22 cellular contexts compared by ENCODE assay signal in genomic region chr14:48580692-48581091, GRCh38.
DNase-seq lines count a peak whose midpoint lies in the region; ATAC-seq, FAIRE-seq and TF ChIP-seq lines count a peak whose summit lies in the region.
"Had no signal": no experiment of that assay in that cellular context is flagged by ENCODE, and none has a peak within 500 bp of the region (broad histone marks: within the 10 kb centered on the region; RNA-seq: fewer than 3 reads in every experiment).

No MANE protein-coding gene starts in this region.

- CTCF ChIA-PET in HCT116 (lab: Charles Lee) (no interaction called here), H1 (lab: Charles Lee; ENCODE audit: partially characterized antibody) (no interaction called here)

- H3F3A ChIP-seq in GM23338 (replicated peaks; ENCODE audit: low read depth) (no peaks in the 10 kb centered on the region), OCI-LY1 (ENCODE audit: insufficient read depth, low read length) (no peaks in the 10 kb centered on the region)

- POLR2A ChIA-PET in HCT116 (lab: Charles Lee) (no interaction called here), H1 (lab: Charles Lee; ENCODE audit: partially characterized antibody) (no interaction called here)

- no peak overlapping the region for H3K14ac ChIP-seq in H1 (ENCODE audit: insufficient read length)

- H4K8ac ChIP-seq in H1 (ENCODE audit: extremely low read depth, insufficient read depth, low read length) = no peak overlapping the region

- no peaks in the 10 kb centered on the region for H3K27me3 Mint-ChIP-seq in GM23338 (ENCODE audit: insufficient read depth, low read depth, poor library complexity)
- H3K27me3 Mint-ChIP-seq: B cell had no signal

- H3K36me3 Mint-ChIP-seq in GM23338 (ENCODE audit: low read depth) = peaks cover 13% of the 10 kb centered on the region; the same call in 1 of the 3 replicates
- H3K36me3 Mint-ChIP-seq: CD8-positive, alpha-beta T cell had no signal

- no peak overlapping the region for H3K18ac ChIP-seq in H1 (ENCODE audit: extremely low read depth, low read length)

- H3K9ac ChIP-seq in HCT116 (ENCODE audit: low read length) = no peak overlapping the region
- H3K9ac ChIP-seq in OCI-LY1 (ENCODE audit: low read length) = no peak overlapping the region
- no peak overlapping the region for H3K9ac ChIP-seq in H1 (replicated peaks in 1 of 4; ENCODE audit: extremely low read depth in 1 of 4, low read depth in 3 of 4, low read length in 3 of 4)
- H3K9ac ChIP-seq: GM23248 had no signal

- H3K4me2 ChIP-seq in GM23338 = no peak overlapping the region
- no peak overlapping the region for H3K4me2 ChIP-seq in HCT116 (ENCODE audit: low read length)
- H3K4me2 ChIP-seq in OCI-LY1 (ENCODE audit: low read length) = no peak overlapping the region
- no peak overlapping the region for H3K4me2 ChIP-seq in H1 (ENCODE audit: insufficient read depth in 1 of 2, low read depth in 2 of 2, low read length in 2 of 2)

- H3K9me3 Mint-ChIP-seq in GM23338 = peaks cover 12% of the 10 kb centered on the region; the same call in 2 of the 3 replicates
- H3K9me3 Mint-ChIP-seq: CD8-positive, alpha-beta T cell had no signal

- H2BK20ac ChIP-seq in H1 (ENCODE audit: low read length) = no peak overlapping the region

- H3K23ac ChIP-seq in H1 (ENCODE audit: insufficient read length) = no peak overlapping the region

- no peak overlapping the region for H3K4me3 Mint-ChIP-seq in GM23338
- H3K4me3 Mint-ChIP-seq: B cell; CD8-positive, alpha-beta T cell had no signal

- H3K27ac ChIP-seq in GM23338 (ENCODE audit: low read depth) (no peak overlapping the region), HCT116 (ENCODE audit: low read depth, low read length) (no peak overlapping the region), OCI-LY1 (ENCODE audit: low read depth, low read length, poor library complexity, severe bottlenecking) (no peak overlapping the region), H1 (ENCODE audit: low read depth, low read length) (no peak overlapping the region)
- H3K27ac ChIP-seq: GM23248 had no signal

- RAD21 ChIA-PET in HCT116 (lab: Charles Lee; ENCODE audit: low non-redundant PET in 1 of 2, low total read pairs in 2 of 2, uncharacterized antibody in 2 of 2, unreplicated experiment in 2 of 2) = no interaction called here

- ATAC-seq in GM23338 (peak; percentile 53), HCT116 (no peak), HG03095 (IDR thresholded peaks at IDR 0.05; ENCODE audit: unreplicated experiment) (no peak), GM19023 (IDR thresholded peaks at IDR 0.05; ENCODE audit: unreplicated experiment) (no peak)
- ATAC-seq: CD8-positive, alpha-beta T cell had no signal

- no peak overlapping the region for H3K4me3 ChIP-seq in GM23338
- no peak overlapping the region for H3K4me3 ChIP-seq in HCT116 (replicated peaks in 1 of 2; ENCODE audit: low read depth in 1 of 2, low read length in 2 of 2)
- H3K4me3 ChIP-seq in OCI-LY1 (ENCODE audit: low read depth, low read length, poor library complexity, severe bottlenecking) = no peak overlapping the region
- H3K4me3 ChIP-seq in H1 (ENCODE audit: extremely low read depth in 1 of 4, insufficient read depth in 2 of 4, low read depth in 3 of 4, low read length in 4 of 4) = no peak overlapping the region
- H3K4me3 ChIP-seq: GM23248 had no signal

- no peak overlapping the region for H3K4ac ChIP-seq in H1 (replicated peaks; ENCODE audit: insufficient read length, low read depth, low read length)

- WGBS in H1 (ENCODE audit: extremely low coverage in 1 of 2, insufficient coverage in 1 of 2, insufficient read length in 1 of 2, insufficient replicate concordance in 2 of 2, low coverage in 1 of 2, low lambda C conversion rate in 2 of 2, missing lambda C conversion rate in 1 of 2), 2 experiments = 81% methylated on average over 5 of the region's 5 CpGs; no CpG with 5 or more reads in 1 of the 2 experiments

- no peak overlapping the region for H2BK12ac ChIP-seq in H1 (ENCODE audit: low read depth, low read length)

- H3K56ac ChIP-seq in H1 (replicated peaks; ENCODE audit: insufficient read length, low read depth, low read length) = no peak overlapping the region

- no peak for TF ChIP-seq POLR2A in HCT116 (IDR thresholded peaks at IDR 0.05; ENCODE audit: borderline replicate concordance, extremely low read depth, insufficient read depth, insufficient read length)
- TF ChIP-seq POLR2A in H1 (IDR thresholded peaks at IDR 0.05; ENCODE audit: control extremely low read depth in 1 of 2, low read depth in 2 of 2, low read length in 2 of 2) = no peak

- H2AFZ ChIP-seq in GM23338 (peak overlapping the region; percentile 24; the same call in 1 of the 2 replicates), HCT116 (ENCODE audit: low read depth, low read length, poor library complexity, severe bottlenecking) (no peak overlapping the region), OCI-LY1 (ENCODE audit: low read length) (no peak overlapping the region), H1 (ENCODE audit: low read length) (0 out of 2 replicates have a peak overlapping the region, but pooled peaks have one; percentile 2)
- H2AFZ ChIP-seq: GM23248 had no signal

- no peak overlapping the region for H4K5ac ChIP-seq in H1 (ENCODE audit: insufficient read length, low read depth, low read length)

- peak; percentile 24 for DNase-seq in GM23338 (ENCODE audit: low spot score)
- DNase-seq in HCT116 (ENCODE audit: low read depth, low spot score) = no peak
- no peak for DNase-seq in H1 (ENCODE audit: low read depth in 1 of 2, low spot score in 2 of 2)
- no peak for DNase-seq in activated CD8-positive, alpha-beta memory T cell treated with anti-CD3 and anti-CD28 coated beads, Interleukin-2, amount 50 U/mL, for 48 hours
- no peak for DNase-seq in NCI-H2196 treated with DMSO at 0.1 percent for 48 hours (lab: John Stamatoyannopoulos, UW; ENCODE audit: unreplicated experiment)
- DNase-seq: C1 segment of cervical spinal cord; CD8-positive, alpha-beta T cell; COR-L47; DMS153; DMS79 treated with DMSO at 0.1 percent for 48 hours; EL; GM23248; HCEC 1CT; IMR-90; KBM-7 had no signal

- no peak overlapping the region for H2BK15ac ChIP-seq in H1 (ENCODE audit: low read length)

- H3K27ac Mint-ChIP-seq in GM23338 = no peak overlapping the region
- H3K27ac Mint-ChIP-seq: B cell; CD8-positive, alpha-beta T cell had no signal

- no peaks in the 10 kb centered on the region for H3K79me1 ChIP-seq in H1 (ENCODE audit: low read depth, low read length)

- no TSS peak for BruUV-seq in HCT116 (replicated peaks; lab: Mats Ljungman, UMichigan)

- 0 out of 2 replicates have a peak, but pooled peaks have one; percentile 11 for TF ChIP-seq RAD21 in HCT116 (IDR thresholded peaks at IDR 0.05; ENCODE audit: low read depth)
- TF ChIP-seq RAD21 in H1 (IDR thresholded peaks at IDR 0.05 in 1 of 2, conservative IDR thresholded peaks at IDR 0.05 in 1 of 2; ENCODE audit: low read depth in 2 of 2, low read length in 2 of 2) = peak; percentile 23 to 55

- intact Hi-C loops in HCT116 (cut with micrococcal nuclease) = no loop called here

- H4K20me1 ChIP-seq in GM23338 (replicated peaks; ENCODE audit: insufficient read depth) = no peaks in the 10 kb centered on the region
- H4K20me1 ChIP-seq in HCT116 (ENCODE audit: insufficient read depth) = no peaks in the 10 kb centered on the region
- no peaks in the 10 kb centered on the region for H4K20me1 ChIP-seq in OCI-LY1 (ENCODE audit: insufficient read depth, low read length)
- H4K20me1 ChIP-seq in H1 (replicated peaks in 1 of 2; ENCODE audit: control insufficient read depth in 1 of 2, insufficient read depth in 2 of 2, low read length in 2 of 2) = no peaks in the 10 kb centered on the region

- no peak for FAIRE-seq in H1 (lab: Jason Lieb, UNC)
- FAIRE-seq: D721Med, G401.6, GM12891 had no signal

- no peak overlapping the region for H2BK120ac ChIP-seq in H1 (replicated peaks; ENCODE audit: low read depth, low read length)

- no peak for TF ChIP-seq EP300 in H1 (IDR thresholded peaks at IDR 0.05; ENCODE audit: borderline replicate concordance in 1 of 2, low read depth in 2 of 2, low read length in 2 of 2)

- H4K91ac ChIP-seq in H1 (replicated peaks; ENCODE audit: insufficient read length, low read length) = no peak overlapping the region

- H3K4me1 ChIP-seq in GM23338 (ENCODE audit: insufficient read depth) (peaks cover 8% of the 10 kb centered on the region; the same call in 1 of the 2 replicates), HCT116 (ENCODE audit: control insufficient read depth in 1 of 2, insufficient read depth in 2 of 2, low read length in 2 of 2) (no peaks in the 10 kb centered on the region), OCI-LY1 (ENCODE audit: insufficient read depth, low read length, severe bottlenecking) (peaks cover 5% of the 10 kb centered on the region), H1 (replicated peaks in 1 of 4; ENCODE audit: control insufficient read depth in 3 of 4, insufficient read depth in 4 of 4, low read length in 3 of 4) (peaks cover 0 to 3% (median 1%) of the 10 kb centered on the region in 4 experiments; a peak in 4 of 7 replicates)

- no peaks in the 10 kb centered on the region for H3K23me2 ChIP-seq in H1 (ENCODE audit: low read depth, low read length)

- no peak overlapping the region for H2BK5ac ChIP-seq in H1 (ENCODE audit: low read depth, low read length)

- H3K79me2 ChIP-seq in GM23338 (replicated peaks; ENCODE audit: insufficient read depth) = no peaks in the 10 kb centered on the region
- no peaks in the 10 kb centered on the region for H3K79me2 ChIP-seq in HCT116 (ENCODE audit: insufficient read depth, low read length)
- H3K79me2 ChIP-seq in OCI-LY1 (ENCODE audit: insufficient read depth, low read length) = no peaks in the 10 kb centered on the region
- H3K79me2 ChIP-seq in H1 (ENCODE audit: control insufficient read depth in 1 of 2, insufficient read depth in 2 of 2, low read length in 2 of 2) = no peaks in the 10 kb centered on the region

- no peaks in the 10 kb centered on the region for H3K27me3 ChIP-seq in GM23338 (ENCODE audit: insufficient read depth)
- H3K27me3 ChIP-seq in HCT116 (ENCODE audit: insufficient read depth, low read length) = no peaks in the 10 kb centered on the region
- H3K27me3 ChIP-seq in OCI-LY1 (ENCODE audit: insufficient read depth, low read length) = no peaks in the 10 kb centered on the region
- no peaks in the 10 kb centered on the region for H3K27me3 ChIP-seq in H1 (replicated peaks in 1 of 4; ENCODE audit: control insufficient read depth in 3 of 4, extremely low read depth in 1 of 4, insufficient read depth in 3 of 4, low read length in 3 of 4)

- TF ChIP-seq CTCF in GM23338 (conservative IDR thresholded peaks at IDR 0.05; ENCODE audit: low read depth in 2 of 2) (peak; percentile 55 to 60), HCT116 (IDR thresholded peaks at IDR 0.05 in 2 of 3, conservative IDR thresholded peaks at IDR 0.05 in 1 of 3; ENCODE audit: borderline replicate concordance in 1 of 3, insufficient read depth in 1 of 3, low read depth in 2 of 3, low read length in 2 of 3) (0 out of 6 replicates have a peak, but pooled peaks of 1 of the 3 experiments have one; percentile 14), OCI-LY1 (IDR thresholded peaks at IDR 0.05; ENCODE audit: low read length) (peak; percentile 35), H1 (IDR thresholded peaks at IDR 0.05; ENCODE audit: control extremely low read depth in 1 of 3, insufficient read depth in 1 of 3, low read depth in 1 of 3, low read length in 3 of 3) (peak in 2 of 3 experiments; percentile 24 to 26; a peak in 2 of 4 replicates)

- H2AK5ac ChIP-seq in H1 (ENCODE audit: low read depth, low read length) = no peak overlapping the region

- no peaks in the 10 kb centered on the region for H3K9me2 ChIP-seq in GM23338 (ENCODE audit: insufficient read depth)
- no peaks in the 10 kb centered on the region for H3K9me2 ChIP-seq in HCT116 (ENCODE audit: insufficient read depth)
- H3K9me2 ChIP-seq in OCI-LY1 (ENCODE audit: low read depth, low read length) = no peaks in the 10 kb centered on the region

- H3K4me1 Mint-ChIP-seq in GM23338 = peaks cover 15% of the 10 kb centered on the region
- H3K4me1 Mint-ChIP-seq: B cell had no signal

- H3K36me3 ChIP-seq in GM23338 (ENCODE audit: insufficient read depth) = no peaks in the 10 kb centered on the region
- H3K36me3 ChIP-seq in HCT116 (ENCODE audit: control insufficient read depth in 1 of 2, insufficient read depth in 2 of 2, low read length in 2 of 2) = no peaks in the 10 kb centered on the region
- no peaks in the 10 kb centered on the region for H3K36me3 ChIP-seq in OCI-LY1 (ENCODE audit: insufficient read depth, low read length)
- no peaks in the 10 kb centered on the region for H3K36me3 ChIP-seq in H1 (ENCODE audit: control insufficient read depth in 2 of 4, insufficient read depth in 4 of 4, low read length in 3 of 4)

- H3K9me3 ChIP-seq in HCT116 (ENCODE audit: control insufficient read depth in 1 of 2, insufficient read depth in 1 of 2, low read depth in 1 of 2, low read length in 2 of 2) (no peaks in the 10 kb centered on the region), OCI-LY1 (ENCODE audit: low read length) (no peaks in the 10 kb centered on the region), H1 (ENCODE audit: insufficient read depth in 2 of 2, low read depth in 1 of 2, low read length in 1 of 2) (peaks cover under 1 to 2% of the 10 kb centered on the region in 2 experiments; a peak in 1 of 4 replicates)

Comparison
In these comparisons a context has a peak if more than half of its experiments do, and no peak if none do; other contexts are left out.
1. H2AFZ ChIP-seq: peak in GM23338 (single experiment) and H1 (single experiment); none in HCT116 (single experiment) and OCI-LY1 (single experiment).